In genomic region chr17:59219992-59220327, GRCh38 we compare ENCODE assay signal across 8 cellular contexts. TPM values are rescaled to one million over a fixed set of nuclear protein-coding genes. Genes with fewer than 3 reads are reported as not detected.
A peak's percentile ranks its signal among the peaks of the same experiment; 100 is the strongest.
DNase-seq lines count a peak whose midpoint lies in the region; ATAC-seq and TF ChIP-seq lines count a peak whose summit lies in the region.

No MANE protein-coding gene starts in this region.

- H3K36me3 ChIP-seq in left lung: peaks cover 0 to 5% of the 10 kb centered on the region in 2 donors
- H3K36me3 ChIP-seq in tibial nerve: peaks cover 0 to 10% (median 0%) of the 10 kb centered on the region in 3 donors

- H3K9me3 ChIP-seq in left lung (no peaks in the 10 kb centered on the region), tibial nerve (no peaks in the 10 kb centered on the region)

- no peak for TF ChIP-seq EP300 in tibial nerve (IDR thresholded peaks at IDR 0.05)

- no peaks in the 10 kb centered on the region for H3K27me3 Mint-ChIP-seq in activated T-cell treated with anti-CD3 and anti-CD28 coated beads, Interleukin-2, amount 50 U/mL, for 72 hours (ENCODE audit: low read depth)
- no peaks in the 10 kb centered on the region for H3K27me3 Mint-ChIP-seq in activated naive CD8-positive, alpha-beta T cell treated with anti-CD3 and anti-CD28 coated beads for 36 hours

- no peak for ATAC-seq in activated T-cell treated with anti-CD3 and anti-CD28 coated beads, Interleukin-2, amount 50 U/mL, for 72 hours (replicated peaks in 1 of 2)
- ATAC-seq in left lung: peak; percentile 12
- ATAC-seq in GM21619 (IDR thresholded peaks at IDR 0.05; ENCODE audit: unreplicated experiment): no peak

- peaks cover 0 to 6% of the 10 kb centered on the region in 2 donors for H3K36me3 Mint-ChIP-seq in activated T-cell treated with anti-CD3 and anti-CD28 coated beads, Interleukin-2, amount 50 U/mL, for 72 hours (ENCODE audit: insufficient read depth in 2 of 2)
- no peaks in the 10 kb centered on the region for H3K36me3 Mint-ChIP-seq in activated naive CD8-positive, alpha-beta T cell treated with anti-CD3 and anti-CD28 coated beads for 36 hours

- H3K4me3 ChIP-seq in left lung: peak overlapping the region; percentile 74 to 76
- H3K4me3 ChIP-seq in tibial nerve: peak overlapping the region; percentile 66 to 97 (median 74)

- 32% methylated on average over 6 to 7 of the region's 7 CpGs for WGBS in tibial nerve, 2 donors

- TF ChIP-seq CTCF in left lung (IDR thresholded peaks at IDR 0.05) (no peak), tibial nerve (IDR thresholded peaks at IDR 0.05) (no peak)

- H3K27ac Mint-ChIP-seq in activated T-cell treated with anti-CD3 and anti-CD28 coated beads, Interleukin-2, amount 50 U/mL, for 72 hours: peak overlapping the region; percentile 89
- H3K27ac Mint-ChIP-seq in activated naive CD8-positive, alpha-beta T cell treated with anti-CD3 and anti-CD28 coated beads for 36 hours: peak overlapping the region; percentile 65

- peak overlapping the region in 1 of 2 donors; percentile 80 for H3K27ac ChIP-seq in left lung
- H3K27ac ChIP-seq in tibial nerve: peak overlapping the region in 2 of 4 donors; percentile 79 to 80

- no peaks in the 10 kb centered on the region for H3K9me3 Mint-ChIP-seq in activated T-cell treated with anti-CD3 and anti-CD28 coated beads, Interleukin-2, amount 50 U/mL, for 72 hours
- no peaks in the 10 kb centered on the region for H3K9me3 Mint-ChIP-seq in activated naive CD8-positive, alpha-beta T cell treated with anti-CD3 and anti-CD28 coated beads for 36 hours

- H3K4me1 Mint-ChIP-seq in activated T-cell treated with anti-CD3 and anti-CD28 coated beads, Interleukin-2, amount 50 U/mL, for 72 hours (ENCODE audit: low read depth): peaks cover 14% of the 10 kb centered on the region
- peaks cover 7% of the 10 kb centered on the region for H3K4me1 Mint-ChIP-seq in activated naive CD8-positive, alpha-beta T cell treated with anti-CD3 and anti-CD28 coated beads for 36 hours

- H3K4me1 ChIP-seq in left lung (peaks cover 0 to 15% of the 10 kb centered on the region in 2 donors), tibial nerve (peaks cover 0 to 15% (median 3%) of the 10 kb centered on the region in 4 donors)

- TF ChIP-seq POLR2A in tibial nerve (IDR thresholded peaks at IDR 0.05): no peak

- H3K4me3 Mint-ChIP-seq in activated T-cell treated with anti-CD3 and anti-CD28 coated beads, Interleukin-2, amount 50 U/mL, for 72 hours: peak overlapping the region; percentile 97 to 99
- peak overlapping the region; percentile 94 for H3K4me3 Mint-ChIP-seq in activated naive CD8-positive, alpha-beta T cell treated with anti-CD3 and anti-CD28 coated beads for 36 hours

- H3K27me3 ChIP-seq in left lung (no peaks in the 10 kb centered on the region), tibial nerve (no peaks in the 10 kb centered on the region)

- intact Hi-C loops in left lung (cut with DNase I): no loop called here

- DNase-seq in activated T-cell treated with anti-CD3 and anti-CD28 coated beads, Interleukin-2, amount 50 U/mL, for 72 hours: no peak
- DNase-seq in activated T-cell treated with anti-CD3 and anti-CD28 coated beads, Interleukin-2, amount 50 U/mL, for 1 hour: no peak
- no peak for DNase-seq in activated naive CD8-positive, alpha-beta T cell treated with anti-CD3 and anti-CD28 coated beads for 36 hours
- DNase-seq in left lung (no peak), tibial nerve (ENCODE audit: low spot score in 2 of 2) (no peak), G401 (ENCODE audit: low spot score) (no peak), NCI-H82 (lab: John Stamatoyannopoulos, UW) (no peak)

- in situ Hi-C loops in G401 (cut with HindIII; ENCODE audit: low sequenced_read_pairs): no loop called here

RNA-seq across cellular contexts. Expression of gene GDPD1, which starts 0.4 kb away (rescaled TPM):
- 1 to 10 TPM; 3.0 to 3.2 TPM for total RNA-seq in activated T-cell treated with anti-CD3 and anti-CD28 coated beads, Interleukin-2, amount 50 U/mL, for 72 hours
- total RNA-seq in activated naive CD8-positive, alpha-beta T cell treated with anti-CD3 and anti-CD28 coated beads for 36 hours: 1 to 10 TPM; 1.7 to 1.9 TPM
- total RNA-seq in left lung: 1 to 10 TPM; 2.8 to 4.8 TPM
- 10 to 100 TPM in 1 of 4 donors, 1 to 10 TPM in 3; 1.5 to 10.7 (median 3.4) TPM for total RNA-seq in tibial nerve
- 0.92 and 3.6 TPM in 2 replicates for total RNA-seq in G401 (2014; rRNA removed; shearing (Covaris generic))

RNA-seq across cellular contexts. Expression of gene SMG8, which starts 10.1 kb away (rescaled TPM):
- total RNA-seq in activated T-cell treated with anti-CD3 and anti-CD28 coated beads, Interleukin-2, amount 50 U/mL, for 72 hours: 10 to 100 TPM; 12.8 to 14.5 TPM
- 10 to 100 TPM; 20.6 to 22.3 TPM for total RNA-seq in activated naive CD8-positive, alpha-beta T cell treated with anti-CD3 and anti-CD28 coated beads for 36 hours
- total RNA-seq in left lung (10 to 100 TPM; 12.7 to 13.6 TPM), tibial nerve (10 to 100 TPM in 3 of 4 donors, 1 to 10 TPM in 1; 6.9 to 11.8 (median 11.7) TPM)
- 25.5 and 26.7 TPM in 2 replicates for total RNA-seq in G401 (2014; rRNA removed; shearing (Covaris generic))
